1 cellular context compared by ENCODE assay signal in the genomic region with DNA sequence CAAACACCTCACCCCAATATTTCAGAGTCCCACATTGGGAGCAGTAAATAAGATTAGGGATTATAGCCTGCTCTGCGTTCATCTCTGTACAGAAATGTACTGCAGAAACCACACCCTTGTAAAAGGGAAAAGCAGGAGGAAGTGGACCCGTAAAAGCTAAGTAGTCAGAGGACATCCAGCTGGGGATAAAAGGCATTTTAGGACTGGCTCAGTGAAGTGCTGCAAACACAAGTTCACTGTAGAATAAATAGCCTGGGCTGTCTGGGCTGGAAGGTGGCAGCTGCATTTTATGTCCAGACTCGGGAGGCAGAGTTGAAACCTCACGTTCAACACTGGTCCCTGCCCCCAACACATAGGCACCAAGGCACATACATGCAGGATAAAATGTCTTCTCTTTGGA.
TF ChIP-seq lines count a peak whose summit lies in the region.

No MANE protein-coding gene starts in this region.

TF ChIP-seq in IMR-90, 13 proteins besides CTCF, POLR2A, EP300 and RAD21 (continued from another document):
- TF ChIP-seq, protein P1, sequence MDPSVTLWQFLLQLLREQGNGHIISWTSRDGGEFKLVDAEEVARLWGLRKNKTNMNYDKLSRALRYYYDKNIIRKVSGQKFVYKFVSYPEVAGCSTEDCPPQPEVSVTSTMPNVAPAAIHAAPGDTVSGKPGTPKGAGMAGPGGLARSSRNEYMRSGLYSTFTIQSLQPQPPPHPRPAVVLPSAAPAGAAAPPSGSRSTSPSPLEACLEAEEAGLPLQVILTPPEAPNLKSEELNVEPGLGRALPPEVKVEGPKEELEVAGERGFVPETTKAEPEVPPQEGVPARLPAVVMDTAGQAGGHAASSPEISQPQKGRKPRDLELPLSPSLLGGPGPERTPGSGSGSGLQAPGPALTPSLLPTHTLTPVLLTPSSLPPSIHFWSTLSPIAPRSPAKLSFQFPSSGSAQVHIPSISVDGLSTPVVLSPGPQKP (IDR thresholded peaks at IDR 0.05; ENCODE audit: borderline replicate concordance, low read depth, low read length): no peak
- TF ChIP-seq, protein P2, sequence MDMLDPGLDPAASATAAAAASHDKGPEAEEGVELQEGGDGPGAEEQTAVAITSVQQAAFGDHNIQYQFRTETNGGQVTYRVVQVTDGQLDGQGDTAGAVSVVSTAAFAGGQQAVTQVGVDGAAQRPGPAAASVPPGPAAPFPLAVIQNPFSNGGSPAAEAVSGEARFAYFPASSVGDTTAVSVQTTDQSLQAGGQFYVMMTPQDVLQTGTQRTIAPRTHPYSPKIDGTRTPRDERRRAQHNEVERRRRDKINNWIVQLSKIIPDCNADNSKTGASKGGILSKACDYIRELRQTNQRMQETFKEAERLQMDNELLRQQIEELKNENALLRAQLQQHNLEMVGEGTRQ (IDR thresholded peaks at IDR 0.05; ENCODE audit: low read depth, low read length): no peak
- TF ChIP-seq CHD1 (IDR thresholded peaks at IDR 0.05; ENCODE audit: low read depth, low read length): no peak
- TF ChIP-seq RFX5 (IDR thresholded peaks at IDR 0.05; ENCODE audit: low read depth, low read length): no peak
